In genomic region chr1:20499718-20500117, GRCh38 we compare ENCODE assay signal across 2 cellular contexts.
TF ChIP-seq lines count a peak whose summit lies in the region.

No MANE protein-coding gene starts in this region.

TF ChIP-seq in K562, 482 proteins besides CTCF, POLR2A, EP300 and RAD21:
- TF ChIP-seq ATF3 (IDR thresholded peaks at IDR 0.05) (no peak), ATF3 (CRISPR knock-in tag; conservative IDR thresholded peaks at IDR 0.05) (no peak), RBFOX2 (IDR thresholded peaks at IDR 0.05; ENCODE audit: low read depth, low read length) (peak; percentile 9; the same call in 1 of the 2 replicates)

TF ChIP-seq in WTC11, 78 proteins besides CTCF, POLR2A, EP300 and RAD21:
- TF ChIP-seq ARID4B (CRISPR knock-in tag; IDR thresholded peaks at IDR 0.05; ENCODE audit: borderline replicate concordance) (no peak), TEAD1 (CRISPR knock-in tag; IDR thresholded peaks at IDR 0.05) (no peak), JUN (CRISPR knock-in tag; IDR thresholded peaks at IDR 0.05) (no peak), E2F5 (CRISPR knock-in tag; IDR thresholded peaks at IDR 0.05) (no peak), CDX4 (CRISPR knock-in tag; IDR thresholded peaks at IDR 0.05; ENCODE audit: borderline replicate concordance) (no peak), PRRX2 (CRISPR knock-in tag; IDR thresholded peaks at IDR 0.05) (no peak), ZNF219 (CRISPR knock-in tag; IDR thresholded peaks at IDR 0.05; ENCODE audit: borderline replicate concordance) (no peak), IRF2 (CRISPR knock-in tag; IDR thresholded peaks at IDR 0.05; ENCODE audit: borderline replicate concordance, low read depth) (no peak), ZNF232 (CRISPR knock-in tag; IDR thresholded peaks at IDR 0.05) (no peak), PREB (CRISPR knock-in tag; IDR thresholded peaks at IDR 0.05; ENCODE audit: borderline replicate concordance) (no peak), GTF2I (CRISPR knock-in tag; conservative IDR thresholded peaks at IDR 0.05) (no peak), ZNF671 (CRISPR knock-in tag; IDR thresholded peaks at IDR 0.05) (no peak)
